Comparison of ENCODE assay signal across 25 cellular contexts in genomic region chr4:141977433-141977832, GRCh38.
DNase-seq lines count a peak whose midpoint lies in the region; ATAC-seq and TF ChIP-seq lines count a peak whose summit lies in the region.
"Had no signal": no experiment of that assay in that cellular context is flagged by ENCODE, and none has a peak within 500 bp of the region (broad histone marks: within the 10 kb centered on the region; RNA-seq: fewer than 3 reads in every experiment).

No MANE protein-coding gene starts in this region.

- ATAC-seq in HG02938 (IDR thresholded peaks at IDR 0.05; ENCODE audit: unreplicated experiment), result no peak
- ATAC-seq: left ventricle myocardium superior; naive thymus-derived CD4-positive, alpha-beta T cell; stimulated activated naive B cell treated with anti-CD40 and anti-IgM and Interleukin-4, amounts not matched to agents 10 μg/mL and 1 μg/mL and 100 μg/mL, for 72 hours; upper lobe of right lung had no signal

- no peaks in the 10 kb centered on the region for H3K36me3 ChIP-seq in GM23248 (ENCODE audit: low read depth)
- H3K36me3 ChIP-seq: BLaER1 treated with 17β-estradiol and CSF1 and Interleukin-3, amounts not matched to agents 10 nM and 100 nM; prostate gland; suprapubic skin; upper lobe of right lung had no signal

- 58 to 61% methylated on average over 3 of the region's 3 CpGs for WGBS in GM23248 (ENCODE audit: low coverage in 1 of 2, low lambda C conversion rate in 2 of 2, missing lambda C conversion rate in 2 of 2), 2 experiments

- TF ChIP-seq CTCF in GM12865 (IDR thresholded peaks at IDR 0.05; ENCODE audit: insufficient read depth, low read depth, low read length, missing control alignments), result no peak
- TF ChIP-seq CTCF in epithelial cell of esophagus (IDR thresholded peaks at IDR 0.05; ENCODE audit: insufficient read depth, low read depth, low read length, missing control alignments), result no peak
- TF ChIP-seq CTCF in coronary artery (IDR thresholded peaks at IDR 0.05), result no peak

- no peaks in the 10 kb centered on the region for H3K9me3 ChIP-seq in GM23248 (ENCODE audit: low read depth)
- H3K9me3 ChIP-seq: prostate gland, suprapubic skin, upper lobe of right lung had no signal

- no peak overlapping the region for H3K27ac ChIP-seq in GM23248
- no peak overlapping the region for H3K27ac ChIP-seq in coronary artery
- H3K27ac ChIP-seq: HL-60, prostate gland, SK-N-MC, suprapubic skin, upper lobe of right lung had no signal

- H3K4me3 ChIP-seq in GM12865 (ENCODE audit: low read depth, low read length) (no peak overlapping the region), GM23248 (no peak overlapping the region), epithelial cell of esophagus (ENCODE audit: low read length) (no peak overlapping the region), coronary artery (no peak overlapping the region)
- H3K4me3 ChIP-seq: BLaER1 treated with 17β-estradiol and CSF1 and Interleukin-3, amounts not matched to agents 10 nM and 100 nM; prostate gland; SK-N-MC; suprapubic skin; upper lobe of right lung had no signal

- no peaks in the 10 kb centered on the region for H3K9me2 ChIP-seq in GM23248 (ENCODE audit: insufficient read depth)

- H3K79me2 ChIP-seq in GM23248 (ENCODE audit: insufficient read depth), result no peaks in the 10 kb centered on the region

- 0 out of 2 replicates have a peak, but pooled peaks cover 5% of the 10 kb centered on the region for H3F3A ChIP-seq in GM23248 (ENCODE audit: insufficient read depth)

- H4K20me1 ChIP-seq in GM23248 (ENCODE audit: insufficient read depth), result no peaks in the 10 kb centered on the region
- H4K20me1 ChIP-seq: BLaER1 treated with 17β-estradiol and CSF1 and Interleukin-3, amounts not matched to agents 10 nM and 100 nM had no signal

- H3K9ac ChIP-seq in GM23248, result no peak overlapping the region
- H3K9ac ChIP-seq: BLaER1 treated with 17β-estradiol and CSF1 and Interleukin-3, amounts not matched to agents 10 nM and 100 nM had no signal

- DNase-seq in GM12865 (ENCODE audit: low read depth), result peak; percentile 61
- DNase-seq in GM23248, result peak; percentile 10
- peak; percentile 23 for DNase-seq in NCI-H510A (lab: John Stamatoyannopoulos, UW)
- DNase-seq in epithelial cell of esophagus (ENCODE audit: low read depth), result peak; percentile 12
- no peak for DNase-seq in coronary artery (ENCODE audit: low spot score)
- DNase-seq in stimulated activated CD4-positive, alpha-beta T cell treated with anti-CD3 and anti-CD28 coated beads, Interleukin-12 subunit alpha, Interleukin-12 subunit beta, amount 100 ng/mL, for 4 hours, result no peak
- DNase-seq: activated CD4-positive, alpha-beta T cell treated with anti-CD3 and anti-CD28 coated beads for 1 hour; activated T-cell treated with anti-CD3 and anti-CD28 coated beads, Interleukin-2, amount 50 U/mL, for 1 hour; COR-L47; DMS79 treated with DMSO at 0.1 percent for 48 hours; HCEC 1CT; left ventricle myocardium superior; naive thymus-derived CD4-positive, alpha-beta T cell; NCI-H1092; NCI-H1694 treated with DMSO at 0.1 percent for 48 hours; NCI-H69; stimulated activated CD4-positive, alpha-beta T cell treated with anti-CD3 and anti-CD28 coated beads, Interleukin-15, amount 100 ng/mL, for 24 hours; stimulated activated naive B cell treated with anti-CD40 and anti-IgM and Interleukin-4, amounts not matched to agents 10 μg/mL and 1 μg/mL and 100 μg/mL, for 72 hours; upper lobe of right lung had no signal

- no peak overlapping the region for H2AFZ ChIP-seq in GM23248

- no peak overlapping the region for H3K4me2 ChIP-seq in GM23248 (ENCODE audit: unreplicated experiment)

- no peaks in the 10 kb centered on the region for H3K27me3 ChIP-seq in GM23248 (replicated peaks; ENCODE audit: insufficient read depth)
- H3K27me3 ChIP-seq: BLaER1 treated with 17β-estradiol and CSF1 and Interleukin-3, amounts not matched to agents 10 nM and 100 nM; suprapubic skin; upper lobe of right lung had no signal

- in situ Hi-C loops in GM23248 (cut with MboI), result no loop called here

- H3K4me1 ChIP-seq in GM23248 (ENCODE audit: insufficient read depth), result no peaks in the 10 kb centered on the region
- H3K4me1 ChIP-seq: prostate gland, suprapubic skin, upper lobe of right lung had no signal

Comparison
In these comparisons a context has a peak if more than half of its experiments do, and no peak if none do; other contexts are left out.
1. DNase-seq: peak in GM12865 (single experiment), GM23248 (single experiment), NCI-H510A (single experiment) and epithelial cell of esophagus (single experiment); none in coronary artery (single experiment) and stimulated activated CD4-positive, alpha-beta T cell treated with anti-CD3 and anti-CD28 coated beads, Interleukin-12 subunit alpha, Interleukin-12 subunit beta, amount 100 ng/mL, for 4 hours (single experiment).